ENCODE assay signal across 8 cellular contexts in the genomic region with DNA sequence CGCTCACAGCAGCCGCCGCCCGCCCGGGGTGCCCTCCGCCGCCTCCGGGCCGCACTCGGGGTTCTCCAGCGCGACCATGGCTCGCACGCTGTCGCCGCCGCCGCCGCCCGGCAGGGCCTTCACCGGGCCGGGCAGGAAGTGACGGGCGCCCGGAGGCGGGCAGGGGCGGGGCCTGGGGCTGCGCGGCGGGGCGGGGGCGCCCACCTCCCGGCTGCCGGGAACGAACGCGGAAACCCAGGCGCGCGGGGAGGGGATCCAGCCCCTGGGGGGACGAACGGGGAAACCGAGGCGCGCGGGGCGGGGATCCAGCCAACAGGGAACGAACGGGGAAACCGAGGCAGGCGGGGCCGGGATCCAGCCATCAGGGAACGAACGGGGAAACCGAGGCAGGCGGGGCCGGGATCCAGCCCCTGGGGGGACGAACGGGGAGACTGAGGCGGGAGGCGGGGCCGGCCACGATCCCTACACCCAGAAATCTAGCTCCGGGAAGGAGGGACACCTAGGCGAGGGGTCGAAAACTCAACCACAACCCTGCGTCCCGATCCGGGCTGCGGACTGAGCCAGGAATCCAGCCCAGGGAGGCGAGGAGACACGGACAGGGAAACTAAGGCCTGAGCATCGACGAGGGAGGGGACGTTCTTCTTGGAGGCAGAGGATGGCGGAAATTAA. TPM values are rescaled to one million over a fixed set of nuclear protein-coding genes. Genes with fewer than 3 reads are reported as not detected.
DNase-seq lines count a peak whose midpoint lies in the region; ATAC-seq, FAIRE-seq and TF ChIP-seq lines count a peak whose summit lies in the region.

TSS of gene R3HDM4 (minus strand) at position 140 of the 669 bp plus-strand sequence. CDS start at position 78, 62 bp downstream.

- TF ChIP-seq CTCF in psoas muscle (IDR thresholded peaks at IDR 0.05): no peak

- H3K36me3 ChIP-seq in HUES6 (ENCODE audit: control insufficient read depth, insufficient read depth, low read length) (no peaks in the 10 kb centered on the region), psoas muscle (ENCODE audit: insufficient read depth in 1 of 2, low read depth in 1 of 2) (no peaks in the 10 kb centered on the region)

- intact Hi-C loops in T-helper 2 cell treated with Interferon-gamma antibody and Interleukin-4, amounts not matched to agents 100 ng/mL and 5 ng/mL, for 36 hours (cut with micrococcal nuclease): no loop called here
- intact Hi-C loops in right cardiac atrium (cut with DNase I): loop anchor here in 2 of 4 donors (10.0 kb wide), 1 partner anchor 48 kb away; no protein-coding TSS in a partner anchor
- intact Hi-C loops in psoas muscle (cut with DNase I): no loop called here

- H3K4me1 ChIP-seq in HUES6 (ENCODE audit: control insufficient read depth, insufficient read depth, low read length) (peaks cover 14% of the 10 kb centered on the region), right cardiac atrium (ENCODE audit: control insufficient read depth, insufficient read depth, low read length) (peaks cover 2% of the 10 kb centered on the region), psoas muscle (peaks cover 14% of the 10 kb centered on the region)

- WGBS in right cardiac atrium: under 1% methylated on average over 76 of the region's 76 CpGs
- 1 to 2% (median 2%) methylated on average over 37 to 76 of the region's 76 CpGs for WGBS in psoas muscle, 3 donors

- peak within 1 kb of the TSS; percentile 42 for H3K9ac ChIP-seq in HUES6 (ENCODE audit: low read length)

- peak; percentile 52 for DNase-seq in NCI-H2029 (lab: John Stamatoyannopoulos, UW)
- DNase-seq in NCI-H2029 treated with DMSO at 0.1 percent for 48 hours (lab: John Stamatoyannopoulos, UW): no peak
- DNase-seq in anterior cingulate cortex (lab: John Stamatoyannopoulos, UW): peak in 57 of 58 donors; percentile 5 to 86 (median 59)
- peak; percentile 83 to 93 (median 92) for DNase-seq in right cardiac atrium
- DNase-seq in psoas muscle: peak; percentile 84 to 89
- peak; percentile 84 for DNase-seq in urothelium cell line (ENCODE audit: low spot score)

- H3K4me3 ChIP-seq in HUES6 (ENCODE audit: low read depth, low read length) (peak within 1 kb of the TSS; percentile 79), right cardiac atrium (ENCODE audit: low read length) (peak within 1 kb of the TSS; percentile 100), psoas muscle (peak within 1 kb of the TSS; percentile 92)

- H3K9me3 ChIP-seq in HUES6 (ENCODE audit: control insufficient read depth, insufficient read depth, low read depth, low read length): no peaks in the 10 kb centered on the region
- H3K9me3 ChIP-seq in right cardiac atrium (ENCODE audit: control insufficient read depth, low read length): no peaks in the 10 kb centered on the region
- H3K9me3 ChIP-seq in psoas muscle: no peaks in the 10 kb centered on the region

- FAIRE-seq in urothelium cell line (lab: Jason Lieb, UNC): no peak

- H3K27me3 ChIP-seq in HUES6 (ENCODE audit: control insufficient read depth, insufficient read depth, low read length) (peaks cover 27% of the 10 kb centered on the region), right cardiac atrium (ENCODE audit: control insufficient read depth, insufficient read depth) (no peaks in the 10 kb centered on the region), psoas muscle (ENCODE audit: insufficient read depth in 3 of 3, low read length in 2 of 3) (peaks cover 0 to 22% (median 8%) of the 10 kb centered on the region in 3 donors)

- H3K27ac ChIP-seq in HUES6 (ENCODE audit: low read depth, low read length): no peak within 1 kb of the TSS; the same call in 1 of the 2 replicates
- H3K27ac ChIP-seq in right cardiac atrium (ENCODE audit: low read length): peak within 1 kb of the TSS; percentile 91
- H3K27ac ChIP-seq in psoas muscle: peak within 1 kb of the TSS; percentile 85

- peak; percentile 91 to 92 for ATAC-seq in right cardiac atrium
- peak; percentile 88 to 95 (median 93) for ATAC-seq in psoas muscle

RNA-seq across cellular contexts. Expression of gene R3HDM4, which starts in this region (rescaled TPM):
- 90.7 and 96.4 TPM in 2 replicates for total RNA-seq in T-helper 2 cell treated with Interferon-gamma antibody and Interleukin-4, amounts not matched to agents 100 ng/mL and 5 ng/mL, for 36 hours
- total RNA-seq in right cardiac atrium (10 to 100 TPM; 18.6 to 31.2 (median 21.2) TPM), psoas muscle (10 to 100 TPM; 17.8 to 56.8 (median 50.6) TPM)
- polyA plus RNA-seq in right cardiac atrium (25.8 TPM), psoas muscle (10 to 100 TPM; 37.4 to 92.0 (median 60.8) TPM)
